Comparison of ENCODE assay signal across 9 cellular contexts in genomic region chr1:43558346-43558841, GRCh38. TPM values are rescaled to one million over a fixed set of nuclear protein-coding genes. Genes with fewer than 3 reads are reported as not detected.
DNase-seq lines count a peak whose midpoint lies in the region; ATAC-seq and TF ChIP-seq lines count a peak whose summit lies in the region.
"Had no signal": no experiment of that assay in that cellular context is flagged by ENCODE, and none has a peak within 500 bp of the region (broad histone marks: within the 10 kb centered on the region; RNA-seq: fewer than 3 reads in every experiment).

No MANE protein-coding gene starts in this region.

- H3K9me2 ChIP-seq in neural cell (ENCODE audit: insufficient read depth, low read length): no peaks in the 10 kb centered on the region

- H3F3A ChIP-seq in neural cell (ENCODE audit: insufficient read depth, low read length, poor library complexity, severe bottlenecking): no peaks in the 10 kb centered on the region

- intact Hi-C loops in esophagus muscularis mucosa (cut with DNase I): loop anchor here (2.0 kb wide), 1 partner anchor 26 kb away; no protein-coding TSS in a partner anchor

- H3K27me3 ChIP-seq in esophagus muscularis mucosa: no peaks in the 10 kb centered on the region
- H3K27me3 ChIP-seq in neural cell (ENCODE audit: insufficient read depth, low read depth, low read length): no peaks in the 10 kb centered on the region

- ATAC-seq in HG02938 (IDR thresholded peaks at IDR 0.05; ENCODE audit: unreplicated experiment): no peak
- ATAC-seq in GM21381 (IDR thresholded peaks at IDR 0.05; ENCODE audit: unreplicated experiment): no peak

- H3K4me1 ChIP-seq in esophagus muscularis mucosa: peaks cover 1 to 49% (median 38%) of the 10 kb centered on the region in 4 donors

- no peak overlapping the region for H2AFZ ChIP-seq in neural cell (ENCODE audit: low read depth, low read length)

- TF ChIP-seq CTCF in AG04449 (IDR thresholded peaks at IDR 0.05; ENCODE audit: insufficient read depth, low read length, missing control alignments) (no peak), esophagus muscularis mucosa (IDR thresholded peaks at IDR 0.05) (no peak), neural cell (IDR thresholded peaks at IDR 0.05; ENCODE audit: poor library complexity, severe bottlenecking) (no peak)

- H3K27ac ChIP-seq in esophagus muscularis mucosa (replicated peaks in 1 of 4) (peak overlapping the region; percentile 76 to 88 (median 82)), neural cell (ENCODE audit: low read length) (peak overlapping the region; percentile 96)

- H4K20me1 ChIP-seq in neural cell (ENCODE audit: insufficient read depth): no peaks in the 10 kb centered on the region

- peaks cover 0 to 25% (median 9%) of the 10 kb centered on the region in 4 donors for H3K36me3 ChIP-seq in esophagus muscularis mucosa
- H3K36me3 ChIP-seq in neural cell (ENCODE audit: insufficient read depth, low read length): peaks cover 4% of the 10 kb centered on the region

- CTCF ChIA-PET in AG04449 (lab: Yijun Ruan, JAX): interaction anchor here (0.8 to 1.2 kb wide), 3 partner anchors 13 to 24 kb away, joined by 3 read pairs; no protein-coding TSS in a partner anchor

- no peak for TF ChIP-seq POLR2A in esophagus muscularis mucosa (IDR thresholded peaks at IDR 0.05; ENCODE audit: low read depth)

- DNase-seq in AG04449 (ENCODE audit: low read depth, low spot score): no peak
- peak; percentile 91 for DNase-seq in NCI-H2107 (lab: John Stamatoyannopoulos, UW)
- no peak for DNase-seq in esophagus muscularis mucosa (ENCODE audit: extremely low spot score)
- no peak for DNase-seq in activated CD4-positive, alpha-beta T cell treated with anti-CD3 and anti-CD28 coated beads, Interleukin-2, amount 50 U/mL, for 1 hour
- no peak for DNase-seq in stimulated activated CD4-positive, alpha-beta T cell treated with anti-CD3 and anti-CD28 coated beads, Interleukin-1b, Interleukin-23, amount 100 ng/mL, for 48 hours
- DNase-seq: NCI-H1694 had no signal

- no peaks in the 10 kb centered on the region for H3K79me2 ChIP-seq in neural cell (replicated peaks; ENCODE audit: insufficient read depth, low read length)

- TF ChIP-seq EP300 in esophagus muscularis mucosa (IDR thresholded peaks at IDR 0.05) (no peak), neural cell (conservative IDR thresholded peaks at IDR 0.05; ENCODE audit: poor library complexity, severe bottlenecking) (peak; percentile 82)

- H3K4me3 ChIP-seq in AG04449 (ENCODE audit: low read depth, low read length) (peak overlapping the region; percentile 15), esophagus muscularis mucosa (peak overlapping the region; percentile 13 to 37 (median 26)), neural cell (ENCODE audit: low read length) (peak overlapping the region; percentile 60)

- peak overlapping the region; percentile 68 for H3K4me2 ChIP-seq in neural cell (ENCODE audit: low read length)

- WGBS in esophagus muscularis mucosa: 42% methylated on average over 3 of the region's 21 CpGs

- TF ChIP-seq RAD21 in neural cell (conservative IDR thresholded peaks at IDR 0.05): peak; percentile 50

- peak overlapping the region; percentile 68 for H3K9ac ChIP-seq in neural cell (ENCODE audit: low read length)

- POLR2A ChIA-PET in AG04449 (lab: Yijun Ruan, JAX): interaction anchor here (0.6 to 1.4 kb wide), 2 partner anchors 92 to 115 kb away, joined by 3 to 5 read pairs; partner anchors contain the start of gene KDM4A

- no peaks in the 10 kb centered on the region for H3K9me3 ChIP-seq in esophagus muscularis mucosa
- no peaks in the 10 kb centered on the region for H3K9me3 ChIP-seq in neural cell (ENCODE audit: low read length)

TF ChIP-seq in neural cell, 6 proteins besides CTCF, POLR2A, EP300 and RAD21:
- peak; percentile 89 for TF ChIP-seq POLR2AphosphoS5 (IDR thresholded peaks at IDR 0.05)
- TF ChIP-seq REST (IDR thresholded peaks at IDR 0.05; ENCODE audit: borderline replicate concordance): peak; percentile 76
- peak; percentile 30 for TF ChIP-seq TAF1 (IDR thresholded peaks at IDR 0.05; ENCODE audit: low read depth)
- TF ChIP-seq MXI1 (conservative IDR thresholded peaks at IDR 0.05; ENCODE audit: poor library complexity, severe bottlenecking): no peak
- TF ChIP-seq SMC3 (conservative IDR thresholded peaks at IDR 0.05; ENCODE audit: poor library complexity): peak; percentile 56

RNA-seq across cellular contexts. Expression of gene PTPRF, which starts 27.7 kb away (rescaled TPM):
- 10 to 100 TPM; 33.8 to 84.2 (median 53.7) TPM for total RNA-seq in esophagus muscularis mucosa
- polyA plus RNA-seq in neural cell: 66.6 and 95.1 TPM in 2 replicates
- 144 and 149 TPM in 2 replicates for polyA minus RNA-seq in neural cell
